Comparison of ENCODE assay signal across 20 cellular contexts in genomic region chr1:92244376-92244775, GRCh38. TPM values are rescaled to one million over a fixed set of nuclear protein-coding genes. Genes with fewer than 3 reads are reported as not detected.
DNase-seq lines count a peak whose midpoint lies in the region; ATAC-seq and TF ChIP-seq lines count a peak whose summit lies in the region.
"Had no signal": no experiment of that assay in that cellular context is flagged by ENCODE, and none has a peak within 500 bp of the region (broad histone marks: within the 10 kb centered on the region; RNA-seq: fewer than 3 reads in every experiment).

No MANE protein-coding gene starts in this region.

- no peak for ATAC-seq in activated naive CD4-positive, alpha-beta T cell treated with anti-CD3 and anti-CD28 coated beads, Interleukin-2, amount 50 U/mL, for 72 hours
- ATAC-seq: GM23338 had no signal

- no peaks in the 10 kb centered on the region for H3K4me1 Mint-ChIP-seq in activated naive CD4-positive, alpha-beta T cell treated with anti-CD3 and anti-CD28 coated beads, Interleukin-2, amount 50 U/mL, for 24 hours
- H3K4me1 Mint-ChIP-seq in nephron progenitor cell: no peaks in the 10 kb centered on the region
- H3K4me1 Mint-ChIP-seq: GM23338 had no signal

- CTCF ChIA-PET in GM10248 (lab: Yijun Ruan, JAX): no interaction called here

- no peak for DNase-seq in activated naive CD4-positive, alpha-beta T cell treated with anti-CD3 and anti-CD28 coated beads, Interleukin-2, amount 50 U/mL, for 72 hours (ENCODE audit: low spot score in 2 of 2)
- DNase-seq in amniotic epithelial cell (ENCODE audit: low read depth): peak; percentile 10
- DNase-seq in fibroblast of peridontal ligament (ENCODE audit: extremely low read depth): peak; percentile 13
- DNase-seq in nephron progenitor cell: no peak
- DNase-seq in GF-D8 (lab: John Stamatoyannopoulos, UW): no peak
- no peak for DNase-seq in GM10248 (ENCODE audit: extremely low spot score)
- DNase-seq in NCI-H748 treated with DMSO at 0.1 percent for 48 hours (lab: John Stamatoyannopoulos, UW): no peak
- DNase-seq: 8988T; C1 segment of cervical spinal cord; MV-4-11; NCI-H1417; NCI-H187 treated with DMSO at 0.1 percent for 48 hours; NCI-H446; NCI-H69; NK-92 treated with Interleukin-12 subunit alpha and Interleukin-12 subunit beta, amount 100 ng/mL, for 24 hours; OCI-M1; SIG-M5 had no signal

- H3K4me3 Mint-ChIP-seq in activated naive CD4-positive, alpha-beta T cell treated with anti-CD3 and anti-CD28 coated beads, Interleukin-2, amount 50 U/mL, for 24 hours: no peak overlapping the region
- H3K4me3 Mint-ChIP-seq in nephron progenitor cell: no peak overlapping the region
- H3K4me3 Mint-ChIP-seq: GM23338 had no signal

- peak overlapping the region; percentile 59 for H3K27ac Mint-ChIP-seq in activated naive CD4-positive, alpha-beta T cell treated with anti-CD3 and anti-CD28 coated beads, Interleukin-2, amount 50 U/mL, for 24 hours
- H3K27ac Mint-ChIP-seq in activated naive CD4-positive, alpha-beta T cell treated with anti-CD3 and anti-CD28 coated beads, Interleukin-2, amount 50 U/mL, for 72 hours: no peak overlapping the region
- no peak overlapping the region for H3K27ac Mint-ChIP-seq in nephron progenitor cell
- H3K27ac Mint-ChIP-seq: GM23338 had no signal

- peaks cover 7% of the 10 kb centered on the region for H3K36me3 Mint-ChIP-seq in activated naive CD4-positive, alpha-beta T cell treated with anti-CD3 and anti-CD28 coated beads, Interleukin-2, amount 50 U/mL, for 24 hours
- no peaks in the 10 kb centered on the region for H3K36me3 Mint-ChIP-seq in activated naive CD4-positive, alpha-beta T cell treated with anti-CD3 and anti-CD28 coated beads, Interleukin-2, amount 50 U/mL, for 72 hours
- peaks cover 12% of the 10 kb centered on the region for H3K36me3 Mint-ChIP-seq in nephron progenitor cell (ENCODE audit: low read depth)

- H3K27me3 Mint-ChIP-seq in activated naive CD4-positive, alpha-beta T cell treated with anti-CD3 and anti-CD28 coated beads, Interleukin-2, amount 50 U/mL, for 24 hours: no peaks in the 10 kb centered on the region
- no peaks in the 10 kb centered on the region for H3K27me3 Mint-ChIP-seq in nephron progenitor cell (ENCODE audit: low read depth, poor library complexity)

- POLR2A ChIA-PET in GM10248 (lab: Yijun Ruan, JAX): no interaction called here

- TF ChIP-seq CTCF in nephron progenitor cell (IDR thresholded peaks at IDR 0.05): no peak
- TF ChIP-seq CTCF in GM10248 (IDR thresholded peaks at IDR 0.05; ENCODE audit: control extremely low read depth, extremely low read depth, low read depth, missing control alignments): no peak

- no peaks in the 10 kb centered on the region for H3K9me3 Mint-ChIP-seq in activated naive CD4-positive, alpha-beta T cell treated with anti-CD3 and anti-CD28 coated beads, Interleukin-2, amount 50 U/mL, for 24 hours
- no peaks in the 10 kb centered on the region for H3K9me3 Mint-ChIP-seq in activated naive CD4-positive, alpha-beta T cell treated with anti-CD3 and anti-CD28 coated beads, Interleukin-2, amount 50 U/mL, for 72 hours
- no peaks in the 10 kb centered on the region for H3K9me3 Mint-ChIP-seq in nephron progenitor cell
- H3K9me3 Mint-ChIP-seq: GM23338 had no signal

RNA-seq across cellular contexts. Expression of gene C1orf146, which starts 26.7 kb away (rescaled TPM):
- total RNA-seq in activated naive CD4-positive, alpha-beta T cell treated with anti-CD3 and anti-CD28 coated beads, Interleukin-2, amount 50 U/mL, for 72 hours: not detected
- total RNA-seq: GM23338, RPMI7951 had no signal

RNA-seq across cellular contexts. Expression of gene GLMN, which starts 54.4 kb away (rescaled TPM):
- total RNA-seq in activated naive CD4-positive, alpha-beta T cell treated with anti-CD3 and anti-CD28 coated beads, Interleukin-2, amount 50 U/mL, for 72 hours: 10 to 100 TPM; 22.7 to 29.6 TPM

RNA-seq across cellular contexts. Expression of gene RPAP2, which starts 54.5 kb away (rescaled TPM):
- total RNA-seq in activated naive CD4-positive, alpha-beta T cell treated with anti-CD3 and anti-CD28 coated beads, Interleukin-2, amount 50 U/mL, for 72 hours: 10 to 100 TPM; 25.1 to 25.3 TPM

Comparison
In these comparisons a context has a peak if more than half of its experiments do, and no peak if none do; other contexts are left out.
1. DNase-seq: peak in amniotic epithelial cell (single experiment) and fibroblast of peridontal ligament (single experiment); none in activated naive CD4-positive, alpha-beta T cell treated with anti-CD3 and anti-CD28 coated beads, Interleukin-2, amount 50 U/mL, for 72 hours (0 of 2), nephron progenitor cell (single experiment), GF-D8 (single experiment), GM10248 (single experiment) and NCI-H748 treated with DMSO at 0.1 percent for 48 hours (single experiment).